ENCODE assay signal across 19 cellular contexts in the genomic region with DNA sequence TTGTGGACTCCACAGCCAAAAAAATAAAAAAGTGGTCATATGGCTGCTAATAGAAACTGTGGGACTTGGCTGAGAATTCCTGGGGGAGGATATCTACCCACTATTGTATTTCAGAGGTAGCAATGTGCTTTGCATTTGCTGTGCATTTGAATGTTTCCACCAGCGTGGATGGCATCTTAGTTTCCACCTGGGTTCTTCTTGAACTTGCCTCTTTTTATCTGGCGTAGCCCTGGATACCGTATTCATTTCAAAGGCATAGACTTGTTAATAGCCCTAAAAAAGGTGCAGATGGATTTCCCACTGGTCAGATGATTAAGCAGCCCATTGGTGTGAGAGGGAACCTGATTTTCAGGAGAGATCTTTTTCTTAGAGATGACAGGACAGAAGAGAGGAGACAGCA. TPM values are rescaled to one million over a fixed set of nuclear protein-coding genes. Genes with fewer than 3 reads are reported as not detected.
"Had no signal": no experiment of that assay in that cellular context is flagged by ENCODE, and none has a peak within 500 bp of the region (broad histone marks: within the 10 kb centered on the region; RNA-seq: fewer than 3 reads in every experiment).

No MANE protein-coding gene starts in this region.

- H3K4me3 ChIP-seq: coronary artery, esophagus squamous epithelium, upper lobe of right lung had no signal

- H3K27ac ChIP-seq: coronary artery, esophagus squamous epithelium, right atrium auricular region, thoracic aorta, upper lobe of right lung had no signal

- ATAC-seq: activated CD8-positive, alpha-beta T cell treated with anti-CD3 and anti-CD28 coated beads for 36 hours; activated naive CD4-positive, alpha-beta T cell treated with anti-CD3 and anti-CD28 coated beads, Interleukin-2, amount 50 U/mL, for 72 hours; activated T-cell treated with anti-CD3 and anti-CD28 coated beads, Interleukin-2, amount 50 U/mL, for 4 hours; left colon; naive thymus-derived CD4-positive, alpha-beta T cell; T-helper 17 cell; upper lobe of right lung had no signal

- H3K36me3 ChIP-seq: esophagus squamous epithelium, right atrium auricular region, thoracic aorta, upper lobe of right lung had no signal

- DNase-seq: activated CD4-positive, alpha-beta T cell treated with anti-CD3 and anti-CD28 coated beads for 4 hours; activated CD8-positive, alpha-beta T cell treated with anti-CD3 and anti-CD28 coated beads for 36 hours; activated effector memory CD4-positive, alpha-beta T cell treated with anti-CD3 and anti-CD28 coated beads, Interleukin-2, amount 50 U/mL, for 16 hours; activated T-cell treated with anti-CD3 and anti-CD28 coated beads, Interleukin-2, amount 50 U/mL, for 4 hours; central memory CD4-positive, alpha-beta T cell; esophagus squamous epithelium; glutamatergic neuron; left colon; naive thymus-derived CD4-positive, alpha-beta T cell; stimulated activated CD4-positive, alpha-beta T cell treated with anti-CD3 and anti-CD28 coated beads, Interleukin-2, amount 100 ng/mL, for 24 hours; T-helper 17 cell; upper lobe of right lung had no signal

- H3K27me3 ChIP-seq: right atrium auricular region, upper lobe of right lung had no signal

- H3K4me1 Mint-ChIP-seq: naive thymus-derived CD4-positive, alpha-beta T cell; T-helper 17 cell had no signal

- H3K9me3 ChIP-seq: esophagus squamous epithelium, right atrium auricular region, thoracic aorta, upper lobe of right lung had no signal

- H3K27ac Mint-ChIP-seq: activated CD8-positive, alpha-beta T cell treated with anti-CD3 and anti-CD28 coated beads for 36 hours; activated naive CD4-positive, alpha-beta T cell treated with anti-CD3 and anti-CD28 coated beads, Interleukin-2, amount 50 U/mL, for 72 hours; naive thymus-derived CD4-positive, alpha-beta T cell; T-helper 17 cell had no signal

- H3K4me1 ChIP-seq: esophagus squamous epithelium, upper lobe of right lung had no signal

- H3K4me3 Mint-ChIP-seq: activated CD8-positive, alpha-beta T cell treated with anti-CD3 and anti-CD28 coated beads for 36 hours; activated T-cell treated with anti-CD3 and anti-CD28 coated beads, Interleukin-2, amount 50 U/mL, for 4 hours; naive thymus-derived CD4-positive, alpha-beta T cell; T-helper 17 cell had no signal

RNA-seq across cellular contexts. Expression of a gene that starts 1.9 kb away (rescaled TPM):
- total RNA-seq: activated CD8-positive, alpha-beta T cell treated with anti-CD3 and anti-CD28 coated beads for 36 hours; activated naive CD4-positive, alpha-beta T cell treated with anti-CD3 and anti-CD28 coated beads, Interleukin-2, amount 50 U/mL, for 72 hours; activated T-cell treated with anti-CD3 and anti-CD28 coated beads, Interleukin-2, amount 50 U/mL, for 4 hours; esophagus squamous epithelium; fibroblast of villous mesenchyme; left colon; lung microvascular endothelial cell; naive thymus-derived CD4-positive, alpha-beta T cell; posterior vena cava; right atrium auricular region; T-helper 17 cell; thoracic aorta; upper lobe of right lung had no signal
- polyA plus RNA-seq: naive thymus-derived CD4-positive, alpha-beta T cell had no signal

RNA-seq across cellular contexts. Expression of a gene that starts 7.4 kb away (rescaled TPM):
- total RNA-seq: activated CD8-positive, alpha-beta T cell treated with anti-CD3 and anti-CD28 coated beads for 36 hours; activated naive CD4-positive, alpha-beta T cell treated with anti-CD3 and anti-CD28 coated beads, Interleukin-2, amount 50 U/mL, for 72 hours; activated T-cell treated with anti-CD3 and anti-CD28 coated beads, Interleukin-2, amount 50 U/mL, for 4 hours; fibroblast of villous mesenchyme; left colon; lung microvascular endothelial cell; naive thymus-derived CD4-positive, alpha-beta T cell; posterior vena cava; T-helper 17 cell; thoracic aorta; upper lobe of right lung had no signal
- polyA plus RNA-seq: naive thymus-derived CD4-positive, alpha-beta T cell had no signal
